ENCODE assay signal across 1 cellular context in genomic region chr6:75524322-75524972, GRCh38.
TF ChIP-seq lines count a peak whose summit lies in the region.

No MANE protein-coding gene starts in this region.

TF ChIP-seq in SK-N-SH treated with all-trans-retinoic acid at 6 μM for 48 hours, 23 proteins besides CTCF, POLR2A, EP300 and RAD21 (continued from another document):
- TF ChIP-seq, protein P1, sequence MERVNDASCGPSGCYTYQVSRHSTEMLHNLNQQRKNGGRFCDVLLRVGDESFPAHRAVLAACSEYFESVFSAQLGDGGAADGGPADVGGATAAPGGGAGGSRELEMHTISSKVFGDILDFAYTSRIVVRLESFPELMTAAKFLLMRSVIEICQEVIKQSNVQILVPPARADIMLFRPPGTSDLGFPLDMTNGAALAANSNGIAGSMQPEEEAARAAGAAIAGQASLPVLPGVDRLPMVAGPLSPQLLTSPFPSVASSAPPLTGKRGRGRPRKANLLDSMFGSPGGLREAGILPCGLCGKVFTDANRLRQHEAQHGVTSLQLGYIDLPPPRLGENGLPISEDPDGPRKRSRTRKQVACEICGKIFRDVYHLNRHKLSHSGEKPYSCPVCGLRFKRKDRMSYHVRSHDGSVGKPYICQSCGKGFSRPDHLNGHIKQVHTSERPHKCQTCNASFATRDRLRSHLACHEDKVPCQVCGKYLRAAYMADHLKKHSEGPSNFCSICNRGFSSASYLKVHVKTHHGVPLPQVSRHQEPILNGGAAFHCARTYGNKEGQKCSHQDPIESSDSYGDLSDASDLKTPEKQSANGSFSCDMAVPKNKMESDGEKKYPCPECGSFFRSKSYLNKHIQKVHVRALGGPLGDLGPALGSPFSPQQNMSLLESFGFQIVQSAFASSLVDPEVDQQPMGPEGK (CRISPR knock-in tag; IDR thresholded peaks at IDR 0.05; ENCODE audit: borderline replicate concordance): no peak
- peak; percentile 33; the same call in 1 of the 2 replicates for TF ChIP-seq TCF4 (CRISPR knock-in tag; IDR thresholded peaks at IDR 0.05; ENCODE audit: borderline replicate concordance)
- no peak for TF ChIP-seq ZNF8 (CRISPR knock-in tag; IDR thresholded peaks at IDR 0.05)
- 0 out of 2 replicates have a peak, but pooled peaks have one; percentile 56 for TF ChIP-seq CSDC2 (CRISPR knock-in tag; IDR thresholded peaks at IDR 0.05)
TF ChIP-seq in SK-N-SH treated with all-trans-retinoic acid at 6 μM for 48 hours: peak in this region for 5.
